Comparison of ENCODE assay signal across 21 cellular contexts in genomic region chr2:234795272-234795920, GRCh38.
DNase-seq lines count a peak whose midpoint lies in the region; ATAC-seq, FAIRE-seq and TF ChIP-seq lines count a peak whose summit lies in the region.
"Had no signal": no experiment of that assay in that cellular context is flagged by ENCODE, and none has a peak within 500 bp of the region (broad histone marks: within the 10 kb centered on the region; RNA-seq: fewer than 3 reads in every experiment).

No MANE protein-coding gene starts in this region.

- H3K36me3 ChIP-seq in SJSA1: no peaks in the 10 kb centered on the region
- H3K36me3 ChIP-seq in pancreas: no peaks in the 10 kb centered on the region

- no peak for TF ChIP-seq CTCF in glutamatergic neuron (IDR thresholded peaks at IDR 0.05; ENCODE audit: partially characterized antibody, unreplicated experiment)
- no peak for TF ChIP-seq CTCF in pancreas (IDR thresholded peaks at IDR 0.05)

- H3K4me3 Mint-ChIP-seq in glutamatergic neuron (ENCODE audit: unreplicated experiment): no peak overlapping the region
- H3K4me3 Mint-ChIP-seq: CD4-positive, alpha-beta T cell; central memory CD8-positive, alpha-beta T cell; effector memory CD8-positive, alpha-beta T cell; stimulated activated naive B cell treated with anti-CD40 and anti-IgM and Interleukin-4, amounts not matched to agents 10 μg/mL and 1 μg/mL and 100 μg/mL, for 72 hours had no signal

- peak; percentile 28 for DNase-seq in NCI-H1092 treated with DMSO at 0.1 percent for 48 hours (lab: John Stamatoyannopoulos, UW)
- no peak for DNase-seq in NCI-H1092 (lab: John Stamatoyannopoulos, UW)
- peak in 1 of 2 experiments; percentile 64 for DNase-seq in SJSA1 (ENCODE audit: low read depth in 1 of 2, low spot score in 2 of 2)
- DNase-seq in glutamatergic neuron: no peak
- DNase-seq in pancreas: no peak
- DNase-seq in NCI-H2081 treated with DMSO at 0.1 percent for 48 hours (lab: John Stamatoyannopoulos, UW): no peak
- DNase-seq in HPDE6-E6E7 (ENCODE audit: extremely low spot score): no peak
- DNase-seq in NCI-H2171 (lab: John Stamatoyannopoulos, UW): no peak
- DNase-seq: 8988T; CD4-positive, alpha-beta T cell; effector memory CD8-positive, alpha-beta T cell; EL; GM23248; Karpas-422; left ventricle myocardium superior; NCI-H1694 treated with DMSO at 0.1 percent for 48 hours; RPMI8226; stimulated activated naive B cell treated with anti-CD40 and anti-IgM and Interleukin-4, amounts not matched to agents 10 μg/mL and 1 μg/mL and 100 μg/mL, for 72 hours; trophoblast cell had no signal

- H3K4me3 ChIP-seq in SJSA1 (no peak overlapping the region), pancreas (no peak overlapping the region)
- H3K4me3 ChIP-seq: GM23248 had no signal

- H3K4me1 Mint-ChIP-seq in glutamatergic neuron (ENCODE audit: low read depth, unreplicated experiment): peaks cover 33% of the 10 kb centered on the region
- H3K4me1 Mint-ChIP-seq: central memory CD8-positive, alpha-beta T cell; stimulated activated naive B cell treated with anti-CD40 and anti-IgM and Interleukin-4, amounts not matched to agents 10 μg/mL and 1 μg/mL and 100 μg/mL, for 72 hours had no signal

- no peak for FAIRE-seq in pancreas (lab: Jason Lieb, UNC)

- H3K27me3 Mint-ChIP-seq in glutamatergic neuron (ENCODE audit: unreplicated experiment): peaks cover 1% of the 10 kb centered on the region

- no peaks in the 10 kb centered on the region for H3K36me3 Mint-ChIP-seq in glutamatergic neuron (ENCODE audit: unreplicated experiment)
- H3K36me3 Mint-ChIP-seq: stimulated activated naive B cell treated with anti-CD40 and anti-IgM and Interleukin-4, amounts not matched to agents 10 μg/mL and 1 μg/mL and 100 μg/mL, for 72 hours had no signal

- H3K4me1 ChIP-seq in SJSA1 (replicated peaks) (peaks cover 17% of the 10 kb centered on the region), pancreas (no peaks in the 10 kb centered on the region)

- 43 to 46% methylated on average over 6 of the region's 6 CpGs for WGBS in pancreas, 2 donors

- intact Hi-C loops in pancreas (cut with DNase I): no loop called here

- no peaks in the 10 kb centered on the region for H3K9me3 Mint-ChIP-seq in glutamatergic neuron (ENCODE audit: unreplicated experiment)
- H3K9me3 Mint-ChIP-seq: CD4-positive, alpha-beta T cell; central memory CD8-positive, alpha-beta T cell; effector memory CD8-positive, alpha-beta T cell; stimulated activated naive B cell treated with anti-CD40 and anti-IgM and Interleukin-4, amounts not matched to agents 10 μg/mL and 1 μg/mL and 100 μg/mL, for 72 hours had no signal

- H3K27me3 ChIP-seq in SJSA1 (replicated peaks) (no peaks in the 10 kb centered on the region), pancreas (no peaks in the 10 kb centered on the region)

- H3K9me3 ChIP-seq in SJSA1 (replicated peaks) (no peaks in the 10 kb centered on the region), pancreas (no peaks in the 10 kb centered on the region)

- H3K27ac Mint-ChIP-seq in glutamatergic neuron (ENCODE audit: unreplicated experiment): peak overlapping the region; percentile 10
- H3K27ac Mint-ChIP-seq: CD4-positive, alpha-beta T cell; effector memory CD8-positive, alpha-beta T cell; progenitor cell of endocrine pancreas; stimulated activated naive B cell treated with anti-CD40 and anti-IgM and Interleukin-4, amounts not matched to agents 10 μg/mL and 1 μg/mL and 100 μg/mL, for 72 hours had no signal

- H3K27ac ChIP-seq in SJSA1 (peak overlapping the region; percentile 26), pancreas (no peak overlapping the region)
- H3K27ac ChIP-seq: GM23248 had no signal

- ATAC-seq in pancreas: peak in 3 of 4 donors; percentile 49 to 71 (median 61)
- ATAC-seq: effector memory CD8-positive, alpha-beta T cell; left ventricle myocardium superior; stimulated activated naive B cell treated with anti-CD40 and anti-IgM and Interleukin-4, amounts not matched to agents 10 μg/mL and 1 μg/mL and 100 μg/mL, for 72 hours had no signal
